ENCODE assay signal across 8 cellular contexts in the genomic region with DNA sequence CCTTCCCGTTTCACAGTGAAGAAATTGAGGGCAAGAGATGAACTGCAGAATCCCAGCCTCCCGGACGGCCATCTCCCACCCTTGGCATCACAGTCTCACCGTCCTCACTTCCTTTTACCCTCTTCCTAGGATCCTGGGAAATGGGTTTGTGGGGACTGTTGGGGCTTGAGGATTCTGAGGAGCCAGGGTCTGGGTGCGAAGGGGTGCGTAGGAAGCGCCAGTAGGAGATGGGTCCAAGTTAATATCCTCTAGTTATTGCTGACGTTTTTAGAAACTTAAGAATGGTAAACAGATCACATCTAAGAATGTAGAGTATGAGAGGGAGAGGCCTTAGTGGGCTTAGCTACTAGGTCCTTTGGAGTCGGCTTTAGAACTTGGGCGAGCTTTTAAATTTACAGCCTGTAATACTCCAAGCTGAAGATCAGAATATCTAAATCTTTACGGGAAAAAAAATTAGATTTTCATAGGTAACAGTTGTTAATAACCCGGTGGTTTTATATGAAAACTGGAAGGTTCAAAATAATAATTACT. TPM values are rescaled to one million over a fixed set of nuclear protein-coding genes. Genes with fewer than 3 reads are reported as not detected.
A peak's percentile ranks its signal among the peaks of the same experiment; 100 is the strongest.
DNase-seq lines count a peak whose midpoint lies in the region; ATAC-seq and TF ChIP-seq lines count a peak whose summit lies in the region.

No MANE protein-coding gene starts in this region.

- H3K4me3 ChIP-seq in BLaER1 (peak overlapping the region; percentile 88), HEK293 (ENCODE audit: low read depth, low read length) (peak overlapping the region; percentile 86), iPS DF 6.9 (ENCODE audit: low read length) (peak overlapping the region; percentile 97)

- CTCF ChIA-PET in HEK293 (lab: Yijun Ruan, JAX): interaction anchor here (0.6 to 1.3 kb wide), 4 partner anchors 15 to 986 kb away, joined by 3 to 8 read pairs (median 4); no protein-coding TSS in a partner anchor
- CTCF ChIA-PET in activated CD4-positive, alpha-beta memory T cell treated with anti-CD3 and anti-CD28 coated beads, Interleukin-2, amount 10 ng/mL, durations not matched to agents 7 days and 5 days (lab: Charles Lee): interaction anchor here (0.7 to 2.3 kb wide), 5 partner anchors 23 to 247 kb away, joined by 3 to 11 read pairs (median 5); no protein-coding TSS in a partner anchor

- no peak for TF ChIP-seq CTCF in HEK293 (tag by site-specific recombination; IDR thresholded peaks at IDR 0.05)
- no peak for TF ChIP-seq CTCF in omental fat pad (IDR thresholded peaks at IDR 0.05)

- H3K27me3 ChIP-seq in BLaER1 (no peaks in the 10 kb centered on the region), iPS DF 6.9 (ENCODE audit: control insufficient read depth, insufficient read depth, low read length) (no peaks in the 10 kb centered on the region)

- ATAC-seq in stimulated activated naive B cell treated with anti-CD40 and anti-IgM and Interleukin-4, amounts not matched to agents 10 μg/mL and 1 μg/mL and 100 μg/mL, for 72 hours (replicated peaks): no peak
- ATAC-seq in HG03521 (IDR thresholded peaks at IDR 0.05; ENCODE audit: unreplicated experiment) (no peak), omental fat pad (ENCODE audit: low FRiP score) (no peak), GM18873 (IDR thresholded peaks at IDR 0.05; ENCODE audit: low FRiP score, unreplicated experiment) (no peak)

- H3K4me1 ChIP-seq in BLaER1: peaks cover 30% of the 10 kb centered on the region
- H3K4me1 ChIP-seq in HEK293 (ENCODE audit: control insufficient read depth, insufficient read depth, low read length): peaks cover 2% of the 10 kb centered on the region; the same call in 1 of the 2 replicates
- peaks cover 2% of the 10 kb centered on the region; the same call in 1 of the 2 replicates for H3K4me1 ChIP-seq in iPS DF 6.9 (ENCODE audit: control insufficient read depth, insufficient read depth, low read length)

- H3K36me3 Mint-ChIP-seq in activated CD4-positive, alpha-beta memory T cell treated with anti-CD3 and anti-CD28 coated beads, Interleukin-2, amount 10 ng/mL, durations not matched to agents 7 days and 5 days (ENCODE audit: low read depth): peaks cover 32% of the 10 kb centered on the region
- H3K36me3 Mint-ChIP-seq in stimulated activated naive B cell treated with anti-CD40 and anti-IgM and Interleukin-4, amounts not matched to agents 10 μg/mL and 1 μg/mL and 100 μg/mL, for 72 hours: peaks cover 19 to 22% of the 10 kb centered on the region in 2 donors

- POLR2A ChIA-PET in HEK293 (lab: Yijun Ruan, JAX): interaction anchor here (0.6 to 3.1 kb wide), 6 partner anchors 9 to 59 kb away, joined by 3 to 15 read pairs (median 5); no protein-coding TSS in a partner anchor
- POLR2A ChIA-PET in activated CD4-positive, alpha-beta memory T cell treated with anti-CD3 and anti-CD28 coated beads, Interleukin-2, amount 10 ng/mL, durations not matched to agents 7 days and 5 days (lab: Charles Lee): interaction anchor here (0.8 to 2.1 kb wide), 17 partner anchors 9 to 240 kb away, joined by 3 to 8 read pairs (median 5); a partner anchor contains a TSS

- peak overlapping the region; percentile 91 for H3K27ac Mint-ChIP-seq in activated CD4-positive, alpha-beta memory T cell treated with anti-CD3 and anti-CD28 coated beads, Interleukin-2, amount 10 ng/mL, durations not matched to agents 7 days and 5 days
- peak overlapping the region; percentile 93 for H3K27ac Mint-ChIP-seq in stimulated activated naive B cell treated with anti-CD40 and anti-IgM and Interleukin-4, amounts not matched to agents 10 μg/mL and 1 μg/mL and 100 μg/mL, for 72 hours

- H3K9me3 ChIP-seq in BLaER1: no peaks in the 10 kb centered on the region
- no peaks in the 10 kb centered on the region for H3K9me3 ChIP-seq in HEK293 (ENCODE audit: control insufficient read depth, insufficient read depth, low read depth, low read length)
- no peaks in the 10 kb centered on the region for H3K9me3 ChIP-seq in iPS DF 6.9 (ENCODE audit: control insufficient read depth, insufficient read depth, low read length)

- H3K27ac ChIP-seq in BLaER1: peak overlapping the region; percentile 80
- peak overlapping the region; percentile 57 for H3K27ac ChIP-seq in HEK293 (ENCODE audit: extremely low read depth, low read depth, low read length)
- H3K27ac ChIP-seq in iPS DF 6.9 (ENCODE audit: low read length): no peak overlapping the region

- no peak for DNase-seq in activated CD4-positive, alpha-beta memory T cell treated with anti-CD3 and anti-CD28 coated beads, Interleukin-2, amount 10 ng/mL, durations not matched to agents 7 days and 5 days
- DNase-seq in iPS DF 6.9 (ENCODE audit: low read depth, low spot score) (no peak), omental fat pad (ENCODE audit: low spot score) (no peak)
- DNase-seq in stimulated activated naive B cell treated with anti-CD40 and anti-IgM and Interleukin-4, amounts not matched to agents 10 μg/mL and 1 μg/mL and 100 μg/mL, for 72 hours: no peak

- H3K4me3 Mint-ChIP-seq in activated CD4-positive, alpha-beta memory T cell treated with anti-CD3 and anti-CD28 coated beads, Interleukin-2, amount 10 ng/mL, durations not matched to agents 7 days and 5 days: peak overlapping the region; percentile 96
- H3K4me3 Mint-ChIP-seq in stimulated activated naive B cell treated with anti-CD40 and anti-IgM and Interleukin-4, amounts not matched to agents 10 μg/mL and 1 μg/mL and 100 μg/mL, for 72 hours: peak overlapping the region; percentile 85 to 93

- no CpG with 5 or more reads among the region's 12 CpGs for WGBS in iPS DF 6.9 (ENCODE audit: insufficient coverage, insufficient read length)

- H3K4me2 ChIP-seq in BLaER1: peak overlapping the region; percentile 84

- H3K9ac ChIP-seq in BLaER1: peak overlapping the region; percentile 85

- peaks cover 39% of the 10 kb centered on the region for H3K4me1 Mint-ChIP-seq in activated CD4-positive, alpha-beta memory T cell treated with anti-CD3 and anti-CD28 coated beads, Interleukin-2, amount 10 ng/mL, durations not matched to agents 7 days and 5 days
- H3K4me1 Mint-ChIP-seq in stimulated activated naive B cell treated with anti-CD40 and anti-IgM and Interleukin-4, amounts not matched to agents 10 μg/mL and 1 μg/mL and 100 μg/mL, for 72 hours: peaks cover 28 to 44% of the 10 kb centered on the region in 2 donors

- H3K27me3 Mint-ChIP-seq in activated CD4-positive, alpha-beta memory T cell treated with anti-CD3 and anti-CD28 coated beads, Interleukin-2, amount 10 ng/mL, durations not matched to agents 7 days and 5 days: no peaks in the 10 kb centered on the region
- peaks cover 0 to 5% of the 10 kb centered on the region in 2 donors for H3K27me3 Mint-ChIP-seq in stimulated activated naive B cell treated with anti-CD40 and anti-IgM and Interleukin-4, amounts not matched to agents 10 μg/mL and 1 μg/mL and 100 μg/mL, for 72 hours

- H3K36me3 ChIP-seq in BLaER1: peaks cover 44% of the 10 kb centered on the region
- H3K36me3 ChIP-seq in HEK293 (ENCODE audit: control insufficient read depth in 2 of 2, insufficient read depth in 1 of 2, low read length in 2 of 2): peaks cover 22 to 23% of the 10 kb centered on the region in 2 experiments; a peak in 2 of 3 replicates
- no peaks in the 10 kb centered on the region; the same call in 1 of the 2 replicates for H3K36me3 ChIP-seq in iPS DF 6.9 (ENCODE audit: control insufficient read depth, insufficient read depth, low read length)

- peaks cover 43% of the 10 kb centered on the region for H4K20me1 ChIP-seq in BLaER1

- no peaks in the 10 kb centered on the region for H3K9me3 Mint-ChIP-seq in activated CD4-positive, alpha-beta memory T cell treated with anti-CD3 and anti-CD28 coated beads, Interleukin-2, amount 10 ng/mL, durations not matched to agents 7 days and 5 days
- peaks cover 0 to 4% of the 10 kb centered on the region in 2 donors for H3K9me3 Mint-ChIP-seq in stimulated activated naive B cell treated with anti-CD40 and anti-IgM and Interleukin-4, amounts not matched to agents 10 μg/mL and 1 μg/mL and 100 μg/mL, for 72 hours

TF ChIP-seq in HEK293, 187 proteins besides CTCF, POLR2A, EP300 and RAD21:
- TF ChIP-seq ZFHX2 (tag by site-specific recombination; conservative IDR thresholded peaks at IDR 0.05) (no peak), ZNF394 (tag by site-specific recombination; IDR thresholded peaks at IDR 0.05; ENCODE audit: borderline replicate concordance) (no peak), ZNF112 (tag by site-specific recombination; IDR thresholded peaks at IDR 0.05) (no peak), BCL11B (tag by site-specific recombination; IDR thresholded peaks at IDR 0.05; ENCODE audit: low read depth) (no peak), ZNF76 (tag by site-specific recombination; IDR thresholded peaks at IDR 0.05; ENCODE audit: borderline replicate concordance, low read depth) (peak; percentile 53; the same call in 1 of the 2 replicates)
- TF ChIP-seq, protein P1, sequence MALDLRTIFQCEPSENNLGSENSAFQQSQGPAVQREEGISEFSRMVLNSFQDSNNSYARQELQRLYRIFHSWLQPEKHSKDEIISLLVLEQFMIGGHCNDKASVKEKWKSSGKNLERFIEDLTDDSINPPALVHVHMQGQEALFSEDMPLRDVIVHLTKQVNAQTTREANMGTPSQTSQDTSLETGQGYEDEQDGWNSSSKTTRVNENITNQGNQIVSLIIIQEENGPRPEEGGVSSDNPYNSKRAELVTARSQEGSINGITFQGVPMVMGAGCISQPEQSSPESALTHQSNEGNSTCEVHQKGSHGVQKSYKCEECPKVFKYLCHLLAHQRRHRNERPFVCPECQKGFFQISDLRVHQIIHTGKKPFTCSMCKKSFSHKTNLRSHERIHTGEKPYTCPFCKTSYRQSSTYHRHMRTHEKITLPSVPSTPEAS (tag by site-specific recombination; IDR thresholded peaks at IDR 0.05): no peak
- TF ChIP-seq, protein P2, sequence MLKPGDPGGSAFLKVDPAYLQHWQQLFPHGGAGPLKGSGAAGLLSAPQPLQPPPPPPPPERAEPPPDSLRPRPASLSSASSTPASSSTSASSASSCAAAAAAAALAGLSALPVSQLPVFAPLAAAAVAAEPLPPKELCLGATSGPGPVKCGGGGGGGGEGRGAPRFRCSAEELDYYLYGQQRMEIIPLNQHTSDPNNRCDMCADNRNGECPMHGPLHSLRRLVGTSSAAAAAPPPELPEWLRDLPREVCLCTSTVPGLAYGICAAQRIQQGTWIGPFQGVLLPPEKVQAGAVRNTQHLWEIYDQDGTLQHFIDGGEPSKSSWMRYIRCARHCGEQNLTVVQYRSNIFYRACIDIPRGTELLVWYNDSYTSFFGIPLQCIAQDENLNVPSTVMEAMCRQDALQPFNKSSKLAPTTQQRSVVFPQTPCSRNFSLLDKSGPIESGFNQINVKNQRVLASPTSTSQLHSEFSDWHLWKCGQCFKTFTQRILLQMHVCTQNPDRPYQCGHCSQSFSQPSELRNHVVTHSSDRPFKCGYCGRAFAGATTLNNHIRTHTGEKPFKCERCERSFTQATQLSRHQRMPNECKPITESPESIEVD (tag by site-specific recombination; IDR thresholded peaks at IDR 0.05): no peak

RNA-seq across cellular contexts. Expression of a gene that starts 0.7 kb away (rescaled TPM):
- total RNA-seq in activated CD4-positive, alpha-beta memory T cell treated with anti-CD3 and anti-CD28 coated beads, Interleukin-2, amount 10 ng/mL, durations not matched to agents 7 days and 5 days: 10 to 100 TPM; 49.8 to 51.8 TPM
- total RNA-seq in omental fat pad: 10 to 100 TPM; 42.4 to 70.6 (median 47.2) TPM

RNA-seq across cellular contexts. Expression of a gene that starts 53.3 kb away (rescaled TPM):
- total RNA-seq in activated CD4-positive, alpha-beta memory T cell treated with anti-CD3 and anti-CD28 coated beads, Interleukin-2, amount 10 ng/mL, durations not matched to agents 7 days and 5 days: under 1 TPM; 0.28 to 0.38 TPM
- 100 to 1,000 TPM in 3 of 4 donors, 10 to 100 TPM in 1; 91.3 to 294 (median 143) TPM for total RNA-seq in omental fat pad

Comparison
In these comparisons a context has a peak if more than half of its experiments do, and no peak if none do; other contexts are left out.
1. RNA of a gene that starts 53.3 kb away (total RNA-seq): 91.3 to 294 TPM in omental fat pad; 0.28 to 0.38 TPM in activated CD4-positive, alpha-beta memory T cell treated with anti-CD3 and anti-CD28 coated beads, Interleukin-2, amount 10 ng/mL, durations not matched to agents 7 days and 5 days; every median in the first group is over 10 times any median in the second.
2. Peak in every context shown above with its lines, with median percentiles within 50 percentile points of each other: H3K4me3 ChIP-seq.